23 cellular contexts compared by ENCODE assay signal in the genomic region with DNA sequence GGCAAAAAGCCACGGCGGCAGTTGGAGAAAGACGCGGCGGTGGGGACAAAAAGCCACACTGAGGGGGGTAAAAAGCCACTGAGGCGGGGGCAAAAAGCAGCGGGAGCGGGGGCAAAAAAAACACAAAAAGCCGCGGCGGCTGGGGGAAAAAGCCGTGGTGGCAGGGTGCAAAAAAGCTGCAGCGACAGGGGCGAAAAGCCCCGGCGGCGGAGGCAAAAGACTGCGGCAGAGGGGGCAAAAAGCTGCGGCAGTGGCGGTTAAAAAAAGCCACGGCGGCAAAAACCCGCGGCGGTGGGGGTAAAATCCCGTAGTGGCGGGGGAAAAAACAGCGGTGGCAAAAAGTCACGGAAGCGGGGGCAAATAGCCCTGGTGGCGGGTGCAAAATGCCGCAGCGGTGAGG.
"Had no signal": no experiment of that assay in that cellular context is flagged by ENCODE, and none has a peak within 500 bp of the region (broad histone marks: within the 10 kb centered on the region; RNA-seq: fewer than 3 reads in every experiment).

No MANE protein-coding gene starts in this region.

- H3K4me1 ChIP-seq: esophagus muscularis mucosa, foreskin keratinocyte, gastroesophageal sphincter, heart left ventricle, left lung had no signal

- H3K4me3 ChIP-seq: coronary artery, dorsolateral prefrontal cortex, esophagus muscularis mucosa, gastroesophageal sphincter, heart left ventricle, hepatocyte, left lung, lung had no signal

- FAIRE-seq: colon, endothelial cell of umbilical vein, frontal cortex, keratinocyte had no signal

- ATAC-seq: foreskin keratinocyte, gastroesophageal sphincter, heart left ventricle, left cardiac atrium, left lung, left ventricle myocardium superior had no signal

- H3K27ac ChIP-seq: coronary artery, dorsolateral prefrontal cortex, esophagus muscularis mucosa, foreskin keratinocyte, gastroesophageal sphincter, heart left ventricle, hepatocyte, left lung had no signal

- H3K27me3 ChIP-seq: esophagus muscularis mucosa, foreskin keratinocyte, gastroesophageal sphincter, heart left ventricle, hepatocyte, left lung had no signal

- DNase-seq: dermis blood vessel endothelial cell; dorsolateral prefrontal cortex; effector CD4-positive, alpha-beta T cell; effector memory CD4-positive, alpha-beta T cell; foreskin keratinocyte; hypothalamus; immature natural killer cell; left cardiac atrium; left ventricle myocardium superior; mammary epithelial cell; mesendoderm; midbrain had no signal

- H3K36me3 ChIP-seq: esophagus muscularis mucosa, gastroesophageal sphincter, heart left ventricle, left lung had no signal
